Comparison of ENCODE assay signal across 29 cellular contexts in genomic region chr6:6709106-6709505, GRCh38.
"Had no signal": no experiment of that assay in that cellular context is flagged by ENCODE, and none has a peak within 500 bp of the region (broad histone marks: within the 10 kb centered on the region; RNA-seq: fewer than 3 reads in every experiment).

No MANE protein-coding gene starts in this region.

- H3K9me3 ChIP-seq: ascending aorta, breast epithelium, colonic mucosa, esophagus muscularis mucosa, gastrocnemius medialis, heart left ventricle had no signal

- H3K27me3 ChIP-seq: ascending aorta, breast epithelium, cardiac muscle cell, colonic mucosa, dorsolateral prefrontal cortex, esophagus muscularis mucosa, foreskin keratinocyte, gastrocnemius medialis, heart left ventricle had no signal

- H3K36me3 ChIP-seq: ascending aorta, breast epithelium, cardiac muscle cell, colonic mucosa, gastrocnemius medialis, heart left ventricle had no signal

- DNase-seq: activated CD4-positive, alpha-beta memory T cell treated with anti-CD3 and anti-CD28 coated beads for 36 hours; activated CD4-positive, alpha-beta T cell treated with anti-CD3 and anti-CD28 coated beads for 36 hours; activated CD4-positive, alpha-beta T cell treated with anti-CD3 and anti-CD28 coated beads, Interleukin-2, amount 10 ng/mL, durations not matched to agents 24 days and 14 days; activated CD4-positive, CD25-positive, alpha-beta regulatory T cell; activated CD4-positive, CD25-positive, alpha-beta regulatory T cell treated with anti-CD3 and anti-CD28 coated beads, Interleukin-2, amount 50 U/mL, for 72 hours; activated CD8-positive, alpha-beta memory T cell treated with anti-CD3 and anti-CD28 coated beads, Interleukin-2, amount 10 ng/mL, durations not matched to agents 7 days and 5 days; activated CD8-positive, alpha-beta memory T cell treated with anti-CD3 and anti-CD28 coated beads, Interleukin-2, amount 50 U/mL, for 4 hours; activated CD8-positive, alpha-beta T cell treated with anti-CD3 and anti-CD28 coated beads, Interleukin-2, amount 10 ng/mL, durations not matched to agents 7 days and 5 days; activated effector memory CD4-positive, alpha-beta T cell treated with anti-CD3 and anti-CD28 coated beads, Interleukin-2, amount 50 U/mL, for 16 hours; activated naive CD4-positive, alpha-beta T cell treated with anti-CD3 and anti-CD28 coated beads for 36 hours; activated naive CD8-positive, alpha-beta T cell treated with anti-CD3 and anti-CD28 coated beads for 36 hours; activated naive CD8-positive, alpha-beta T cell treated with anti-CD3 and anti-CD28 coated beads, Interleukin-2, amount 50 U/mL, for 24 hours; activated T-cell treated with anti-CD3 and anti-CD28 coated beads, Interleukin-2, amount 50 U/mL, for 1 hour; activated T-cell treated with anti-CD3 and anti-CD28 coated beads, Interleukin-2, amount 50 U/mL, for 48 hours; central memory CD4-positive, alpha-beta T cell; cerebellar nuclear complex; colonic mucosa; dorsolateral prefrontal cortex; effector memory CD4-positive, alpha-beta T cell; endodermal cell; foreskin keratinocyte; gastrocnemius medialis; glutamatergic neuron; heart left ventricle; T-helper 2 cell had no signal

- H3K27ac ChIP-seq: ascending aorta, breast epithelium, cardiac muscle cell, colonic mucosa, dorsolateral prefrontal cortex, esophagus muscularis mucosa, foreskin keratinocyte, gastrocnemius medialis, heart left ventricle had no signal

- H3K4me1 ChIP-seq: breast epithelium had no signal

- H3K4me3 ChIP-seq: ascending aorta, breast epithelium, cardiac muscle cell, colonic mucosa, dorsolateral prefrontal cortex, esophagus muscularis mucosa, gastrocnemius medialis, heart left ventricle had no signal
